ENCODE assay signal across 9 cellular contexts in the genomic region with DNA sequence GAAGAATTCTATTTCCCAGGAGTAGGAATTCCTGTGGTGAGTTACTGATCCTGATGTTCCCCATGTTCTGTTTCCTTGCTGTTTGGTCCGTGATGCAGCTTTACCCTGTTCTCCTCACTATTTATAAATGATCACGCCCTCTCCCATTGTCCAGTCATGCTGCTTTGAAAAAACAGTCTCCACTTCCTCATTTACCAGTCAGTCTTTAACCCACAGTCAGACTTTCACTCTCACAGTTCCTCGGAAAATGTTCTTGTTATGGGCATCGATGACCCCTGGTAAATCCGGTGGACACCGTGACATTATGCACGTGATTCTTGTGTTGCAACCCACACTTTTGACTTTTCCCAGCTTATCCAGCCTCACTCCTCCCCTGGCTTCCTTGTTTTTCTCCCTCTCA. TPM values are rescaled to one million over a fixed set of nuclear protein-coding genes. Genes with fewer than 3 reads are reported as not detected.
DNase-seq lines count a peak whose midpoint lies in the region; ATAC-seq, FAIRE-seq and TF ChIP-seq lines count a peak whose summit lies in the region.
"Had no signal": no experiment of that assay in that cellular context is flagged by ENCODE, and none has a peak within 500 bp of the region (broad histone marks: within the 10 kb centered on the region; RNA-seq: fewer than 3 reads in every experiment).

No MANE protein-coding gene starts in this region.

- no peak for TF ChIP-seq CTCF in gastroesophageal sphincter (IDR thresholded peaks at IDR 0.05)

- intact Hi-C loops in activated naive CD4-positive, alpha-beta T cell treated with anti-CD3 and anti-CD28 coated beads for 36 hours (cut with micrococcal nuclease) = no loop called here

- H3K27ac Mint-ChIP-seq in activated naive CD8-positive, alpha-beta T cell treated with anti-CD3 and anti-CD28 coated beads for 36 hours = no peak overlapping the region
- H3K27ac Mint-ChIP-seq in activated naive CD4-positive, alpha-beta T cell treated with anti-CD3 and anti-CD28 coated beads, Interleukin-2, amount 50 U/mL, for 72 hours = no peak overlapping the region
- H3K27ac Mint-ChIP-seq in activated naive CD4-positive, alpha-beta T cell treated with anti-CD3 and anti-CD28 coated beads for 36 hours = no peak overlapping the region

- H3K27me3 Mint-ChIP-seq in activated naive CD8-positive, alpha-beta T cell treated with anti-CD3 and anti-CD28 coated beads for 36 hours = peaks cover 20% of the 10 kb centered on the region
- H3K27me3 Mint-ChIP-seq in activated naive CD4-positive, alpha-beta T cell treated with anti-CD3 and anti-CD28 coated beads for 36 hours (ENCODE audit: low read depth) = peaks cover 20% of the 10 kb centered on the region

- H3K4me3 ChIP-seq in gastroesophageal sphincter = no peak overlapping the region

- no peaks in the 10 kb centered on the region for H3K36me3 Mint-ChIP-seq in activated naive CD8-positive, alpha-beta T cell treated with anti-CD3 and anti-CD28 coated beads for 36 hours
- H3K36me3 Mint-ChIP-seq in activated naive CD4-positive, alpha-beta T cell treated with anti-CD3 and anti-CD28 coated beads, Interleukin-2, amount 50 U/mL, for 72 hours = no peaks in the 10 kb centered on the region
- H3K36me3 Mint-ChIP-seq in activated naive CD4-positive, alpha-beta T cell treated with anti-CD3 and anti-CD28 coated beads for 36 hours (ENCODE audit: low read depth) = no peaks in the 10 kb centered on the region

- ATAC-seq in GM21723 (IDR thresholded peaks at IDR 0.05; ENCODE audit: unreplicated experiment) (peak; percentile 98), gastroesophageal sphincter (peak; percentile 55)
- no peak for ATAC-seq in activated naive CD4-positive, alpha-beta T cell treated with anti-CD3 and anti-CD28 coated beads, Interleukin-2, amount 50 U/mL, for 72 hours

- CTCF ChIA-PET in activated naive CD4-positive, alpha-beta T cell treated with anti-CD3 and anti-CD28 coated beads for 36 hours (lab: Charles Lee) = no interaction called here

- no peak for TF ChIP-seq EP300 in gastroesophageal sphincter (IDR thresholded peaks at IDR 0.05)

- peaks cover 4% of the 10 kb centered on the region for H3K4me1 Mint-ChIP-seq in activated naive CD8-positive, alpha-beta T cell treated with anti-CD3 and anti-CD28 coated beads for 36 hours
- no peaks in the 10 kb centered on the region for H3K4me1 Mint-ChIP-seq in activated naive CD4-positive, alpha-beta T cell treated with anti-CD3 and anti-CD28 coated beads for 36 hours (ENCODE audit: low read depth)

- no peaks in the 10 kb centered on the region for H3K9me3 Mint-ChIP-seq in activated naive CD8-positive, alpha-beta T cell treated with anti-CD3 and anti-CD28 coated beads for 36 hours
- H3K9me3 Mint-ChIP-seq in activated naive CD4-positive, alpha-beta T cell treated with anti-CD3 and anti-CD28 coated beads, Interleukin-2, amount 50 U/mL, for 72 hours = no peaks in the 10 kb centered on the region
- H3K9me3 Mint-ChIP-seq in activated naive CD4-positive, alpha-beta T cell treated with anti-CD3 and anti-CD28 coated beads for 36 hours = no peaks in the 10 kb centered on the region

- H3K36me3 ChIP-seq in gastroesophageal sphincter = no peaks in the 10 kb centered on the region

- H3K4me1 ChIP-seq in gastroesophageal sphincter = no peaks in the 10 kb centered on the region

- whole genome bisulfite sequencing in gastroesophageal sphincter (ENCODE audit: low coverage in 1 of 2), 2 donors = 64 to 69% methylated on average over 6 to 7 of the region's 7 CpGs

- in situ Hi-C loops in KBM-7 (cut with MboI; ENCODE audit: low pct_unique_long_range_greater_than_20kb, low sequenced_read_pairs) = no loop called here

- H3K27me3 ChIP-seq in gastroesophageal sphincter = no peaks in the 10 kb centered on the region

- H3K27ac ChIP-seq in gastroesophageal sphincter = no peak overlapping the region

- H3K4me3 Mint-ChIP-seq in activated naive CD8-positive, alpha-beta T cell treated with anti-CD3 and anti-CD28 coated beads for 36 hours = no peak overlapping the region
- H3K4me3 Mint-ChIP-seq in activated naive CD4-positive, alpha-beta T cell treated with anti-CD3 and anti-CD28 coated beads for 36 hours = no peak overlapping the region

- DNase-seq in GM12891 (ENCODE audit: insufficient read length, low spot score) (no peak), KBM-7 (peak; percentile 81), DMS79 (lab: John Stamatoyannopoulos, UW) (no peak)
- no peak for DNase-seq in activated naive CD8-positive, alpha-beta T cell treated with anti-CD3 and anti-CD28 coated beads for 36 hours
- DNase-seq in activated naive CD4-positive, alpha-beta T cell treated with anti-CD3 and anti-CD28 coated beads, Interleukin-2, amount 50 U/mL, for 72 hours (ENCODE audit: low spot score in 2 of 2) = no peak
- DNase-seq in activated naive CD4-positive, alpha-beta T cell treated with anti-CD3 and anti-CD28 coated beads for 36 hours = no peak

- H3K9me3 ChIP-seq in gastroesophageal sphincter = no peaks in the 10 kb centered on the region

- FAIRE-seq in GM12891 (lab: Jason Lieb, UNC) = peak; percentile 84
- FAIRE-seq: keratinocyte had no signal

- TF ChIP-seq POLR2A in GM12891 (IDR thresholded peaks at IDR 0.05; ENCODE audit: low read depth, low read length) = no peak
- no peak for TF ChIP-seq POLR2A in gastroesophageal sphincter (IDR thresholded peaks at IDR 0.05)

TF ChIP-seq in GM12891, 5 proteins besides CTCF, POLR2A, EP300 and RAD21:
- TF ChIP-seq SPI1 (IDR thresholded peaks at IDR 0.05; ENCODE audit: low read depth, low read length) = peak; percentile 99
- no peak for TF ChIP-seq TAF1 (IDR thresholded peaks at IDR 0.05; ENCODE audit: low read depth, low read length)
- TF ChIP-seq PAX5 (IDR thresholded peaks at IDR 0.05; ENCODE audit: insufficient read depth, low read length, severe bottlenecking) = no peak
TF ChIP-seq in GM12891: peak in this region for 1.

RNA-seq across cellular contexts. Expression of a gene that starts 14.4 kb away (rescaled TPM):
- polyA plus RNA-seq in GM12891 (2012; ENCODE audit: low read depth, missing spikeins) = 0.03 TPM
- 1 to 10 TPM in 3 of 4 donors, under 1 TPM in 1; 0.62 to 5.8 (median 2.3) TPM for total RNA-seq in gastroesophageal sphincter
- total RNA-seq in activated naive CD8-positive, alpha-beta T cell treated with anti-CD3 and anti-CD28 coated beads for 36 hours = under 1 TPM; 0.20 to 0.47 TPM
- under 1 TPM in 1 of 2 donors, not detected in 1; 0.80 TPM for total RNA-seq in activated naive CD4-positive, alpha-beta T cell treated with anti-CD3 and anti-CD28 coated beads, Interleukin-2, amount 50 U/mL, for 72 hours
- total RNA-seq in activated naive CD4-positive, alpha-beta T cell treated with anti-CD3 and anti-CD28 coated beads for 36 hours = under 1 TPM; 0.05 to 0.36 TPM
- polyA plus RNA-seq: keratinocyte had no signal

Comparison
In these comparisons a context has a peak if more than half of its experiments do, and no peak if none do; other contexts are left out.
1. ATAC-seq: peak in GM21723 (single experiment) and gastroesophageal sphincter (single experiment); none in activated naive CD4-positive, alpha-beta T cell treated with anti-CD3 and anti-CD28 coated beads, Interleukin-2, amount 50 U/mL, for 72 hours (0 of 2).